26 cellular contexts compared by ENCODE assay signal in genomic region chr5:158155087-158155486, GRCh38.
"Had no signal": no experiment of that assay in that cellular context is flagged by ENCODE, and none has a peak within 500 bp of the region (broad histone marks: within the 10 kb centered on the region; RNA-seq: fewer than 3 reads in every experiment).

No MANE protein-coding gene starts in this region.

- H3K36me3 Mint-ChIP-seq: activated naive CD4-positive, alpha-beta T cell treated with anti-CD3 and anti-CD28 coated beads, Interleukin-2, amount 50 U/mL, for 24 hours; activated naive CD8-positive, alpha-beta T cell treated with anti-CD3 and anti-CD28 coated beads, Interleukin-2, amount 10 ng/mL, durations not matched to agents 7 days and 5 days; brain; WTC11 had no signal

- H3K27ac ChIP-seq: adrenal gland had no signal

- H3K27me3 Mint-ChIP-seq: activated CD4-positive, alpha-beta T cell treated with anti-CD3 and anti-CD28 coated beads, Interleukin-2, amount 10 ng/mL, durations not matched to agents 7 days and 5 days had no signal

- H3K27ac Mint-ChIP-seq: activated CD4-positive, alpha-beta T cell treated with anti-CD3 and anti-CD28 coated beads for 36 hours; activated CD4-positive, alpha-beta T cell treated with anti-CD3 and anti-CD28 coated beads, Interleukin-2, amount 10 ng/mL, durations not matched to agents 7 days and 5 days; activated CD8-positive, alpha-beta T cell treated with anti-CD3 and anti-CD28 coated beads, Interleukin-2, amount 10 ng/mL, durations not matched to agents 7 days and 5 days; activated naive CD4-positive, alpha-beta T cell treated with anti-CD3 and anti-CD28 coated beads, Interleukin-2, amount 50 U/mL, for 24 hours; activated naive CD8-positive, alpha-beta T cell treated with anti-CD3 and anti-CD28 coated beads, Interleukin-2, amount 10 ng/mL, durations not matched to agents 7 days and 5 days; activated T-cell treated with anti-CD3 and anti-CD28 coated beads, Interleukin-2, amount 50 U/mL, for 24 hours; activated T-helper 2 cell treated with anti-CD3 and anti-CD28 coated beads, Interferon-gamma antibody, Interleukin-2, Interleukin-4, amounts not matched to agents 10 μg/mL and 5 μg/mL and 100 μg/mL, durations not matched to agents 14 hours and 24 hours and 36 hours; T-helper 1 cell treated with Interleukin-12 subunit alpha and Interleukin-12 subunit beta and Interleukin-4 antibody, amounts not matched to agents 30 μg/mL and 1 μg/mL, for 36 hours; T-helper 2 cell treated with Interferon-gamma antibody and Interleukin-4, amounts not matched to agents 5 μg/mL and 100 μg/mL, for 36 hours; WTC11 had no signal

- H3K4me3 Mint-ChIP-seq: activated CD4-positive, alpha-beta T cell treated with anti-CD3 and anti-CD28 coated beads for 36 hours; activated CD4-positive, alpha-beta T cell treated with anti-CD3 and anti-CD28 coated beads, Interleukin-2, amount 10 ng/mL, durations not matched to agents 7 days and 5 days; activated CD8-positive, alpha-beta T cell treated with anti-CD3 and anti-CD28 coated beads, Interleukin-2, amount 10 ng/mL, durations not matched to agents 7 days and 5 days; activated naive CD4-positive, alpha-beta T cell treated with anti-CD3 and anti-CD28 coated beads, Interleukin-2, amount 50 U/mL, for 24 hours; activated naive CD8-positive, alpha-beta T cell treated with anti-CD3 and anti-CD28 coated beads, Interleukin-2, amount 10 ng/mL, durations not matched to agents 7 days and 5 days; activated T-cell treated with anti-CD3 and anti-CD28 coated beads, Interleukin-2, amount 50 U/mL, for 24 hours; brain; T-helper 1 cell treated with Interleukin-12 subunit alpha and Interleukin-12 subunit beta and Interleukin-4 antibody, amounts not matched to agents 30 μg/mL and 1 μg/mL, for 36 hours; T-helper 2 cell treated with Interferon-gamma antibody and Interleukin-4, amounts not matched to agents 5 μg/mL and 100 μg/mL, for 36 hours; WTC11 had no signal

- H3K9me3 ChIP-seq: adrenal gland had no signal

- H3K9me3 Mint-ChIP-seq: activated CD4-positive, alpha-beta T cell treated with anti-CD3 and anti-CD28 coated beads, Interleukin-2, amount 10 ng/mL, durations not matched to agents 7 days and 5 days; activated naive CD4-positive, alpha-beta T cell treated with anti-CD3 and anti-CD28 coated beads, Interleukin-2, amount 50 U/mL, for 24 hours; activated naive CD8-positive, alpha-beta T cell treated with anti-CD3 and anti-CD28 coated beads, Interleukin-2, amount 10 ng/mL, durations not matched to agents 7 days and 5 days; activated T-cell treated with anti-CD3 and anti-CD28 coated beads, Interleukin-2, amount 50 U/mL, for 24 hours; activated T-helper 2 cell treated with anti-CD3 and anti-CD28 coated beads, Interferon-gamma antibody, Interleukin-2, Interleukin-4, amounts not matched to agents 10 μg/mL and 5 μg/mL and 100 μg/mL, durations not matched to agents 14 hours and 24 hours and 36 hours; T-helper 1 cell treated with Interleukin-12 subunit alpha and Interleukin-12 subunit beta and Interleukin-4 antibody, amounts not matched to agents 30 μg/mL and 1 μg/mL, for 36 hours; T-helper 2 cell treated with Interferon-gamma antibody and Interleukin-4, amounts not matched to agents 5 μg/mL and 100 μg/mL, for 36 hours had no signal

- H3K4me1 Mint-ChIP-seq: activated CD4-positive, alpha-beta T cell treated with anti-CD3 and anti-CD28 coated beads for 36 hours; activated CD4-positive, alpha-beta T cell treated with anti-CD3 and anti-CD28 coated beads, Interleukin-2, amount 10 ng/mL, durations not matched to agents 7 days and 5 days; activated naive CD4-positive, alpha-beta T cell treated with anti-CD3 and anti-CD28 coated beads, Interleukin-2, amount 50 U/mL, for 24 hours; activated naive CD8-positive, alpha-beta T cell treated with anti-CD3 and anti-CD28 coated beads, Interleukin-2, amount 10 ng/mL, durations not matched to agents 7 days and 5 days; WTC11 had no signal

- H3K4me3 ChIP-seq: adrenal gland, K562 had no signal

- H3K36me3 ChIP-seq: adrenal gland had no signal

- DNase-seq: activated CD4-positive, alpha-beta T cell treated with anti-CD3 and anti-CD28 coated beads for 36 hours; activated CD4-positive, alpha-beta T cell treated with anti-CD3 and anti-CD28 coated beads, Interleukin-2, amount 10 ng/mL, durations not matched to agents 7 days and 5 days; activated CD4-positive, alpha-beta T cell treated with anti-CD3 and anti-CD28 coated beads, Interleukin-2, amount 50 U/mL, for 48 hours; activated CD8-positive, alpha-beta T cell treated with anti-CD3 and anti-CD28 coated beads, Interleukin-2, amount 10 ng/mL, durations not matched to agents 7 days and 5 days; activated gamma-delta T cell; activated naive CD4-positive, alpha-beta T cell treated with Interleukin-2 at 50 U/mL for 16 hours; activated naive CD8-positive, alpha-beta T cell treated with anti-CD3 and anti-CD28 coated beads, Interleukin-2, amount 10 ng/mL, durations not matched to agents 7 days and 5 days; activated T-cell treated with anti-CD3 and anti-CD28 coated beads, Interleukin-2, amount 50 U/mL, for 24 hours; adrenal gland; central memory CD4-positive, alpha-beta T cell; NCI-H1105; NCI-H1417 treated with DMSO at 0.1 percent for 48 hours; NCI-H187 treated with DMSO at 0.1 percent for 48 hours; NCI-H2081; NCI-H2171 treated with DMSO at 0.1 percent for 48 hours; NCI-H2227 treated with DMSO at 0.1 percent for 48 hours; NCI-H446 treated with DMSO at 0.1 percent for 48 hours; NCI-H524; Right ventricle myocardium superior had no signal

- H3K27me3 ChIP-seq: adrenal gland had no signal
